ENCODE assay signal across 28 cellular contexts in the genomic region with DNA sequence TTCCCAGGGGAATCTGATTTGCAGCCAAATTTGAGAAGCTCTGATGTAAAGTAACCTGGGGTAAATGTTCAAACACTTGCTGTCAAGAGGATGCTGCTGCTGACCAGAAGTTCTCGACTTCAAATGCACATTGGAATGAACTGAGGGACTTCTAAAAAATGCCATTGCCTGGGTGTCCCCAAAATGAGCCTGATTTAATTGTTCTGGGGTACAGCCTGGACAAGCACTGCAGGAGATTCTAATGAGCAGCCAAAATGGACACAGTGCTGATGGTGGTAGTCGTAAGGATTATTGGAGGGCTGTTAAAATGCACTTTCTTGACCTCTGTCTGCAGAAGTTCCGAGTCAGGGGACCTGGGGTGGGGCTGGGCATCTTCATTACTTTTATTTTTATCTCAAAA. TPM values are rescaled to one million over a fixed set of nuclear protein-coding genes. Genes with fewer than 3 reads are reported as not detected.
"Had no signal": no experiment of that assay in that cellular context is flagged by ENCODE, and none has a peak within 500 bp of the region (broad histone marks: within the 10 kb centered on the region; RNA-seq: fewer than 3 reads in every experiment).

No MANE protein-coding gene starts in this region.

- H3K4me3 Mint-ChIP-seq: activated CD4-positive, alpha-beta memory T cell treated with anti-CD3 and anti-CD28 coated beads for 36 hours; activated CD4-positive, alpha-beta T cell treated with anti-CD3 and anti-CD28 coated beads for 36 hours; activated CD4-positive, alpha-beta T cell treated with anti-CD3 and anti-CD28 coated beads, Interleukin-2, amount 10 ng/mL, durations not matched to agents 24 days and 14 days; activated CD8-positive, alpha-beta memory T cell treated with anti-CD3 and anti-CD28 coated beads, Interleukin-2, amount 10 ng/mL, durations not matched to agents 7 days and 5 days; activated CD8-positive, alpha-beta T cell treated with anti-CD3 and anti-CD28 coated beads, Interleukin-2, amount 10 ng/mL, durations not matched to agents 7 days and 5 days; activated naive CD4-positive, alpha-beta T cell treated with anti-CD3 and anti-CD28 coated beads, Interleukin-2, amount 10 ng/mL, durations not matched to agents 7 days and 5 days; activated naive CD8-positive, alpha-beta T cell treated with anti-CD3 and anti-CD28 coated beads, Interleukin-2, amount 10 ng/mL, durations not matched to agents 7 days and 5 days; activated T-cell treated with anti-CD3 and anti-CD28 coated beads, Interleukin-2, amount 50 U/mL, for 24 hours; activated T-cell treated with anti-CD3 and anti-CD28 coated beads, Interleukin-2, amount 50 U/mL, for 72 hours; brain had no signal

- H3K36me3 ChIP-seq: ascending aorta, breast epithelium, cardiac muscle cell, colonic mucosa, esophagus squamous epithelium had no signal

- H3K36me3 Mint-ChIP-seq: activated CD4-positive, alpha-beta memory T cell treated with anti-CD3 and anti-CD28 coated beads for 36 hours; activated CD8-positive, alpha-beta memory T cell treated with anti-CD3 and anti-CD28 coated beads, Interleukin-2, amount 10 ng/mL, durations not matched to agents 7 days and 5 days; activated naive CD4-positive, alpha-beta T cell treated with anti-CD3 and anti-CD28 coated beads, Interleukin-2, amount 10 ng/mL, durations not matched to agents 7 days and 5 days; activated naive CD4-positive, alpha-beta T cell treated with anti-CD3 and anti-CD28 coated beads, Interleukin-2, amount 50 U/mL, for 72 hours; activated naive CD8-positive, alpha-beta T cell treated with anti-CD3 and anti-CD28 coated beads, Interleukin-2, amount 10 ng/mL, durations not matched to agents 7 days and 5 days; brain had no signal

- DNase-seq: activated CD4-positive, alpha-beta memory T cell treated with anti-CD3 and anti-CD28 coated beads for 36 hours; activated CD4-positive, alpha-beta T cell treated with anti-CD3 and anti-CD28 coated beads for 36 hours; activated CD4-positive, alpha-beta T cell treated with anti-CD3 and anti-CD28 coated beads, Interleukin-2, amount 10 ng/mL, durations not matched to agents 24 days and 14 days; activated CD4-positive, CD25-positive, alpha-beta regulatory T cell; activated CD4-positive, CD25-positive, alpha-beta regulatory T cell treated with anti-CD3 and anti-CD28 coated beads, Interleukin-2, amount 50 U/mL, for 72 hours; activated CD8-positive, alpha-beta memory T cell treated with anti-CD3 and anti-CD28 coated beads, Interleukin-2, amount 10 ng/mL, durations not matched to agents 7 days and 5 days; activated CD8-positive, alpha-beta memory T cell treated with anti-CD3 and anti-CD28 coated beads, Interleukin-2, amount 50 U/mL, for 4 hours; activated CD8-positive, alpha-beta T cell treated with anti-CD3 and anti-CD28 coated beads, Interleukin-2, amount 10 ng/mL, durations not matched to agents 7 days and 5 days; activated gamma-delta T cell; activated naive CD4-positive, alpha-beta T cell; activated naive CD4-positive, alpha-beta T cell treated with anti-CD3 and anti-CD28 coated beads, Interleukin-2, amount 10 ng/mL, durations not matched to agents 7 days and 5 days; activated naive CD8-positive, alpha-beta T cell treated with anti-CD3 and anti-CD28 coated beads, Interleukin-2, amount 10 ng/mL, durations not matched to agents 7 days and 5 days; activated T-cell treated with anti-CD3 and anti-CD28 coated beads, Interleukin-2, amount 50 U/mL, for 24 hours; activated T-cell treated with anti-CD3 and anti-CD28 coated beads, Interleukin-2, amount 50 U/mL, for 72 hours; central memory CD4-positive, alpha-beta T cell; cerebellar nuclear complex; colonic mucosa; effector CD8-positive, alpha-beta T cell; erythroblast; esophagus squamous epithelium; head of caudate nucleus; T-helper 2 cell had no signal

- H3K27me3 ChIP-seq: ascending aorta, breast epithelium, cardiac muscle cell, colonic mucosa, esophagus squamous epithelium had no signal

- H3K9me3 ChIP-seq: ascending aorta, breast epithelium, colonic mucosa, esophagus squamous epithelium had no signal

- H3K27ac ChIP-seq: ascending aorta, breast epithelium, cardiac muscle cell, colonic mucosa, esophagus squamous epithelium had no signal

- H3K4me1 ChIP-seq: ascending aorta, breast epithelium had no signal

- H3K4me3 ChIP-seq: ascending aorta, breast epithelium, cardiac muscle cell, colonic mucosa, esophagus squamous epithelium had no signal

- H3K27ac Mint-ChIP-seq: activated CD4-positive, alpha-beta memory T cell treated with anti-CD3 and anti-CD28 coated beads for 36 hours; activated CD4-positive, alpha-beta T cell treated with anti-CD3 and anti-CD28 coated beads for 36 hours; activated CD4-positive, alpha-beta T cell treated with anti-CD3 and anti-CD28 coated beads, Interleukin-2, amount 10 ng/mL, durations not matched to agents 24 days and 14 days; activated CD8-positive, alpha-beta memory T cell treated with anti-CD3 and anti-CD28 coated beads, Interleukin-2, amount 10 ng/mL, durations not matched to agents 7 days and 5 days; activated CD8-positive, alpha-beta T cell treated with anti-CD3 and anti-CD28 coated beads, Interleukin-2, amount 10 ng/mL, durations not matched to agents 7 days and 5 days; activated naive CD4-positive, alpha-beta T cell treated with anti-CD3 and anti-CD28 coated beads, Interleukin-2, amount 10 ng/mL, durations not matched to agents 7 days and 5 days; activated naive CD4-positive, alpha-beta T cell treated with anti-CD3 and anti-CD28 coated beads, Interleukin-2, amount 50 U/mL, for 72 hours; activated naive CD8-positive, alpha-beta T cell treated with anti-CD3 and anti-CD28 coated beads, Interleukin-2, amount 10 ng/mL, durations not matched to agents 7 days and 5 days; activated T-cell treated with anti-CD3 and anti-CD28 coated beads, Interleukin-2, amount 50 U/mL, for 24 hours; activated T-cell treated with anti-CD3 and anti-CD28 coated beads, Interleukin-2, amount 50 U/mL, for 72 hours had no signal

- H3K4me1 Mint-ChIP-seq: activated CD4-positive, alpha-beta T cell treated with anti-CD3 and anti-CD28 coated beads for 36 hours; activated CD4-positive, alpha-beta T cell treated with anti-CD3 and anti-CD28 coated beads, Interleukin-2, amount 10 ng/mL, durations not matched to agents 24 days and 14 days; activated naive CD4-positive, alpha-beta T cell treated with anti-CD3 and anti-CD28 coated beads, Interleukin-2, amount 10 ng/mL, durations not matched to agents 7 days and 5 days had no signal

- ATAC-seq: activated CD4-positive, alpha-beta T cell treated with anti-CD3 and anti-CD28 coated beads for 36 hours; activated CD8-positive, alpha-beta memory T cell treated with anti-CD3 and anti-CD28 coated beads, Interleukin-2, amount 10 ng/mL, durations not matched to agents 7 days and 5 days; activated CD8-positive, alpha-beta T cell treated with anti-CD3 and anti-CD28 coated beads, Interleukin-2, amount 10 ng/mL, durations not matched to agents 7 days and 5 days; activated naive CD4-positive, alpha-beta T cell treated with anti-CD3 and anti-CD28 coated beads, Interleukin-2, amount 50 U/mL, for 72 hours; activated T-cell treated with anti-CD3 and anti-CD28 coated beads, Interleukin-2, amount 50 U/mL, for 72 hours had no signal

- H3K27me3 Mint-ChIP-seq: activated naive CD8-positive, alpha-beta T cell treated with anti-CD3 and anti-CD28 coated beads, Interleukin-2, amount 10 ng/mL, durations not matched to agents 7 days and 5 days had no signal

- H3K9me3 Mint-ChIP-seq: activated CD4-positive, alpha-beta memory T cell treated with anti-CD3 and anti-CD28 coated beads for 36 hours; activated CD4-positive, alpha-beta T cell treated with anti-CD3 and anti-CD28 coated beads, Interleukin-2, amount 10 ng/mL, durations not matched to agents 24 days and 14 days; activated naive CD4-positive, alpha-beta T cell treated with anti-CD3 and anti-CD28 coated beads, Interleukin-2, amount 10 ng/mL, durations not matched to agents 7 days and 5 days; activated naive CD4-positive, alpha-beta T cell treated with anti-CD3 and anti-CD28 coated beads, Interleukin-2, amount 50 U/mL, for 72 hours; activated naive CD8-positive, alpha-beta T cell treated with anti-CD3 and anti-CD28 coated beads, Interleukin-2, amount 10 ng/mL, durations not matched to agents 7 days and 5 days; activated T-cell treated with anti-CD3 and anti-CD28 coated beads, Interleukin-2, amount 50 U/mL, for 24 hours; activated T-cell treated with anti-CD3 and anti-CD28 coated beads, Interleukin-2, amount 50 U/mL, for 72 hours had no signal

RNA-seq across cellular contexts. Expression of a gene that starts 49.5 kb away (rescaled TPM):
- total RNA-seq: T-helper 1 cell treated with Interleukin-12 subunit alpha and Interleukin-12 subunit beta and Interleukin-4 antibody, amounts not matched to agents 30 ng/mL and 1 ng/mL, for 36 hours had no signal
